1 cellular context compared by ENCODE assay signal in the genomic region with DNA sequence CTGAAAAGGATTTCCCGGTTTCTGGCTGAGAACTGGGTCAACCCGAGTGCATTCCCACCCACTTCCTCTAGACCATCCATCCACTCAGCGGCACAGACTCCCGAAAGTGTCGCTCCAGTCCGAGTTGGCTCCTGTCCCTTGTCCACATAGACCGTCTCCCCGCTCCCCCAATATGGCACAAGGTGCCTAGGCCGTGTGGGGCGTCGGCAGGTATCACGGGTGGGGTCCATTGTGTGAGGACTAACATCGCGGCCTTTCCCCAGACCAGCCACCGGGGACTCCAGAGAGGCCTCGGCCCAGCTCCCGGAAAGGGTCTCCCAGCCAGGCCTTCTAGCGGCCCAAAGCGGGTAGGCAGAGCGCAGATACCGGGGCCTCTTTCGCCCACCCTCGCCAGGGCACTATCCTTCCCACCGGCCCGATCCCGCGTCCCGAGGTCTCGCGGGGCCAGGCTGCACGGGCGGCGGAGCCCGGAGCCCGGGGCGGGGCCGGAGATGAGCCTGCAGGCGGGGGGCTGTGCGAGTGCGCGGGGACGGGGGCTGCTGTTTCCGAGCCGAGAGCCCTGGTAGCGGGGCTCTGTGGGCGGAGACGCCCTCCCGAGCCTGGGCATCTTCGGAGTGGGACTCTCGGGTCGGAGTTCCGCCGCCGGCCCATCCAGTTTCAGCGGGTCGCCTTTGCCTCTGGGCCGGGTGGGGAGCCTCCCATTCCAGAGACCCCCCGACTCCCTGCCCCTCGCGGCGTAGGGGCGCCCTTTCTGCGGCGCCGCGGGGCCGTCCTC.
A peak's percentile ranks its signal among the peaks of the same experiment; 100 is the strongest.
TF ChIP-seq lines count a peak whose summit lies in the region.

No MANE protein-coding gene starts in this region.

TF ChIP-seq in GM12878, 131 proteins besides CTCF, POLR2A, EP300 and RAD21 (continued from another document):
- TF ChIP-seq, protein P1, sequence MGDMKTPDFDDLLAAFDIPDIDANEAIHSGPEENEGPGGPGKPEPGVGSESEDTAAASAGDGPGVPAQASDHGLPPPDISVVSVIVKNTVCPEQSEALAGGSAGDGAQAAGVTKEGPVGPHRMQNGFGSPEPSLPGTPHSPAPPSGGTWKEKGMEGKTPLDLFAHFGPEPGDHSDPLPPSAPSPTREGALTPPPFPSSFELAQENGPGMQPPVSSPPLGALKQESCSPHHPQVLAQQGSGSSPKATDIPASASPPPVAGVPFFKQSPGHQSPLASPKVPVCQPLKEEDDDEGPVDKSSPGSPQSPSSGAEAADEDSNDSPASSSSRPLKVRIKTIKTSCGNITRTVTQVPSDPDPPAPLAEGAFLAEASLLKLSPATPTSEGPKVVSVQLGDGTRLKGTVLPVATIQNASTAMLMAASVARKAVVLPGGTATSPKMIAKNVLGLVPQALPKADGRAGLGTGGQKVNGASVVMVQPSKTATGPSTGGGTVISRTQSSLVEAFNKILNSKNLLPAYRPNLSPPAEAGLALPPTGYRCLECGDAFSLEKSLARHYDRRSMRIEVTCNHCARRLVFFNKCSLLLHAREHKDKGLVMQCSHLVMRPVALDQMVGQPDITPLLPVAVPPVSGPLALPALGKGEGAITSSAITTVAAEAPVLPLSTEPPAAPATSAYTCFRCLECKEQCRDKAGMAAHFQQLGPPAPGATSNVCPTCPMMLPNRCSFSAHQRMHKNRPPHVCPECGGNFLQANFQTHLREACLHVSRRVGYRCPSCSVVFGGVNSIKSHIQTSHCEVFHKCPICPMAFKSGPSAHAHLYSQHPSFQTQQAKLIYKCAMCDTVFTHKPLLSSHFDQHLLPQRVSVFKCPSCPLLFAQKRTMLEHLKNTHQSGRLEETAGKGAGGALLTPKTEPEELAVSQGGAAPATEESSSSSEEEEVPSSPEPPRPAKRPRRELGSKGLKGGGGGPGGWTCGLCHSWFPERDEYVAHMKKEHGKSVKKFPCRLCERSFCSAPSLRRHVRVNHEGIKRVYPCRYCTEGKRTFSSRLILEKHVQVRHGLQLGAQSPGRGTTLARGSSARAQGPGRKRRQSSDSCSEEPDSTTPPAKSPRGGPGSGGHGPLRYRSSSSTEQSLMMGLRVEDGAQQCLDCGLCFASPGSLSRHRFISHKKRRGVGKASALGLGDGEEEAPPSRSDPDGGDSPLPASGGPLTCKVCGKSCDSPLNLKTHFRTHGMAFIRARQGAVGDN (IDR thresholded peaks at IDR 0.05): peak; percentile 56; the same call in 1 of the 2 replicates
- TF ChIP-seq, protein P2, sequence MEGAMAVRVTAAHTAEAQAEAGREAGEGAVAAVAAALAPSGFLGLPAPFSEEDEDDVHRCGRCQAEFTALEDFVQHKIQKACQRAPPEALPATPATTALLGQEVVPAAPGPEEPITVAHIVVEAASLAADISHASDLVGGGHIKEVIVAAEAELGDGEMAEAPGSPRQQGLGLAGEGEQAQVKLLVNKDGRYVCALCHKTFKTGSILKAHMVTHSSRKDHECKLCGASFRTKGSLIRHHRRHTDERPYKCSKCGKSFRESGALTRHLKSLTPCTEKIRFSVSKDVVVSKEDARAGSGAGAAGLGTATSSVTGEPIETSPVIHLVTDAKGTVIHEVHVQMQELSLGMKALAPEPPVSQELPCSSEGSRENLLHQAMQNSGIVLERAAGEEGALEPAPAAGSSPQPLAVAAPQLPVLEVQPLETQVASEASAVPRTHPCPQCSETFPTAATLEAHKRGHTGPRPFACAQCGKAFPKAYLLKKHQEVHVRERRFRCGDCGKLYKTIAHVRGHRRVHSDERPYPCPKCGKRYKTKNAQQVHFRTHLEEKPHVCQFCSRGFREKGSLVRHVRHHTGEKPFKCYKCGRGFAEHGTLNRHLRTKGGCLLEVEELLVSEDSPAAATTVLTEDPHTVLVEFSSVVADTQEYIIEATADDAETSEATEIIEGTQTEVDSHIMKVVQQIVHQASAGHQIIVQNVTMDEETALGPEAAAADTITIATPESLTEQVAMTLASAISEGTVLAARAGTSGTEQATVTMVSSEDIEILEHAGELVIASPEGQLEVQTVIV (IDR thresholded peaks at IDR 0.05; ENCODE audit: borderline replicate concordance, partially characterized antibody): no peak
- TF ChIP-seq GATAD2B (conservative IDR thresholded peaks at IDR 0.05; ENCODE audit: low read depth): peak; percentile 39; the same call in 1 of the 2 replicates
- TF ChIP-seq TAF1 (IDR thresholded peaks at IDR 0.05; ENCODE audit: borderline replicate concordance, low read depth, low read length): no peak
- TF ChIP-seq CHD2 (IDR thresholded peaks at IDR 0.05; ENCODE audit: borderline replicate concordance, low read depth, low read length): peak; percentile 95
- 0 out of 2 replicates have a peak, but pooled peaks have one; percentile 33 for TF ChIP-seq MLLT1 (IDR thresholded peaks at IDR 0.05)
- TF ChIP-seq POLR2AphosphoS5 (IDR thresholded peaks at IDR 0.05; ENCODE audit: low read length): peak; percentile 81
- no peak for TF ChIP-seq BCLAF1 (IDR thresholded peaks at IDR 0.05)
- peak; percentile 7; the same call in 1 of the 3 replicates for TF ChIP-seq POU2F2 (IDR thresholded peaks at IDR 0.05; ENCODE audit: borderline replicate concordance, low read depth, low read length)
- no peak for TF ChIP-seq NR2C1 (IDR thresholded peaks at IDR 0.05)
- peak; percentile 48; the same call in 1 of the 2 replicates for TF ChIP-seq MXI1 (IDR thresholded peaks at IDR 0.05; ENCODE audit: low read depth, low read length)
- no peak for TF ChIP-seq ZBTB11 (CRISPR knock-in tag; IDR thresholded peaks at IDR 0.05)
- peak; percentile 27 for TF ChIP-seq KLF5 (IDR thresholded peaks at IDR 0.05; ENCODE audit: partially characterized antibody)
- TF ChIP-seq POLR2AphosphoS2 (IDR thresholded peaks at IDR 0.05; ENCODE audit: low read depth, low read length): 0 out of 2 replicates have a peak, but pooled peaks have one; percentile 52
- 0 out of 2 replicates have a peak, but pooled peaks have one; percentile 11 for TF ChIP-seq SPI1 (IDR thresholded peaks at IDR 0.05; ENCODE audit: borderline replicate concordance, insufficient read depth, low read depth, low read length)
- peak in 1 of 2 experiments; percentile 14; a peak in 1 of 4 replicates for TF ChIP-seq BHLHE40 (IDR thresholded peaks at IDR 0.05; ENCODE audit: borderline replicate concordance in 1 of 2, low read depth in 2 of 2, low read length in 1 of 2)
- TF ChIP-seq IKZF2 (IDR thresholded peaks at IDR 0.05): 0 out of 4 replicates have a peak, but pooled peaks have one; percentile 32 to 34
- 0 out of 2 replicates have a peak, but pooled peaks have one; percentile 6 for TF ChIP-seq JUND (IDR thresholded peaks at IDR 0.05; ENCODE audit: low read depth, low read length)
- no peak for TF ChIP-seq MTA2 (IDR thresholded peaks at IDR 0.05; ENCODE audit: low read depth)
- no peak for TF ChIP-seq EGR1 (IDR thresholded peaks at IDR 0.05; ENCODE audit: borderline replicate concordance in 1 of 2, low read depth in 2 of 2, low read length in 2 of 2)
- TF ChIP-seq IKZF1 (conservative IDR thresholded peaks at IDR 0.05): peak; percentile 50; the same call in 1 of the 2 replicates
- 0 out of 2 replicates have a peak, but pooled peaks have one; percentile 52 for TF ChIP-seq NBN (IDR thresholded peaks at IDR 0.05)
- TF ChIP-seq BACH1 (IDR thresholded peaks at IDR 0.05; ENCODE audit: borderline replicate concordance): peak; percentile 29; the same call in 1 of the 2 replicates
- TF ChIP-seq DPF2 (IDR thresholded peaks at IDR 0.05): 0 out of 2 replicates have a peak, but pooled peaks have one; percentile 42
- no peak for TF ChIP-seq CEBPB (IDR thresholded peaks at IDR 0.05; ENCODE audit: borderline replicate concordance in 1 of 2, low read depth in 2 of 2, low read length in 2 of 2)
- no peak for TF ChIP-seq USF2 (IDR thresholded peaks at IDR 0.05; ENCODE audit: borderline replicate concordance, low read depth, low read length)
